Comparison of ENCODE assay signal across 8 cellular contexts in genomic region chr1:171644805-171645483, GRCh38. TPM values are rescaled to one million over a fixed set of nuclear protein-coding genes. Genes with fewer than 3 reads are reported as not detected.
A peak's percentile ranks its signal among the peaks of the same experiment; 100 is the strongest.
DNase-seq lines count a peak whose midpoint lies in the region; ATAC-seq and TF ChIP-seq lines count a peak whose summit lies in the region.

No MANE protein-coding gene starts in this region.

- DNase-seq in AG20443 (ENCODE audit: low spot score) (peak; percentile 71), Karpas-422 (peak; percentile 94), fibroblast of mammary gland (ENCODE audit: low read depth) (peak; percentile 88), nephron progenitor cell (peak; percentile 77)
- DNase-seq in activated T-cell treated with anti-CD3 and anti-CD28 coated beads, Interleukin-2, amount 50 U/mL, for 24 hours: peak; percentile 68
- DNase-seq in stimulated activated naive CD8-positive, alpha-beta T cell treated with anti-CD3 and anti-CD28 coated beads, Interleukin-15, Interleukin-2, amounts not matched to agents 100 U/mL and 50 U/mL, for 24 hours: peak; percentile 71

- no peaks in the 10 kb centered on the region for H3K27me3 Mint-ChIP-seq in activated T-cell treated with anti-CD3 and anti-CD28 coated beads, Interleukin-2, amount 50 U/mL, for 24 hours
- peaks cover 2% of the 10 kb centered on the region for H3K27me3 Mint-ChIP-seq in nephron progenitor cell (ENCODE audit: low read depth, poor library complexity)

- H3K36me3 Mint-ChIP-seq in activated T-cell treated with anti-CD3 and anti-CD28 coated beads, Interleukin-2, amount 50 U/mL, for 24 hours (ENCODE audit: low read depth): no peaks in the 10 kb centered on the region
- no peaks in the 10 kb centered on the region for H3K36me3 Mint-ChIP-seq in nephron progenitor cell (ENCODE audit: low read depth)

- H3K4me1 Mint-ChIP-seq in activated T-cell treated with anti-CD3 and anti-CD28 coated beads, Interleukin-2, amount 50 U/mL, for 24 hours (ENCODE audit: low read depth): peaks cover 8% of the 10 kb centered on the region
- peaks cover 16% of the 10 kb centered on the region for H3K4me1 Mint-ChIP-seq in nephron progenitor cell

- no peaks in the 10 kb centered on the region for H3K79me2 ChIP-seq in Karpas-422 (ENCODE audit: low read length)

- peak overlapping the region; percentile 28 for H3K4me2 ChIP-seq in Karpas-422 (ENCODE audit: low read depth, low read length, poor library complexity, severe bottlenecking)

- H3K27ac ChIP-seq in Karpas-422 (ENCODE audit: low read length): no peak overlapping the region

- no peaks in the 10 kb centered on the region for H3K36me3 ChIP-seq in Karpas-422 (ENCODE audit: insufficient read depth, low read length)

- no peak overlapping the region for H3K9ac ChIP-seq in Karpas-422 (ENCODE audit: low read length)

- H3K4me3 Mint-ChIP-seq in activated T-cell treated with anti-CD3 and anti-CD28 coated beads, Interleukin-2, amount 50 U/mL, for 24 hours: no peak overlapping the region
- no peak overlapping the region for H3K4me3 Mint-ChIP-seq in nephron progenitor cell

- H4K20me1 ChIP-seq in Karpas-422 (ENCODE audit: insufficient read depth, low read depth, low read length): no peaks in the 10 kb centered on the region

- H3K9me3 ChIP-seq in Karpas-422 (ENCODE audit: low read length): no peaks in the 10 kb centered on the region

- no peaks in the 10 kb centered on the region for H3K9me2 ChIP-seq in Karpas-422 (replicated peaks; ENCODE audit: insufficient read depth, low read length)

- TF ChIP-seq CTCF in fibroblast of mammary gland (conservative IDR thresholded peaks at IDR 0.05; ENCODE audit: control insufficient read depth, insufficient read depth, low read depth, low read length) (peak; percentile 95), nephron progenitor cell (IDR thresholded peaks at IDR 0.05) (peak; percentile 70)

- peaks cover 11% of the 10 kb centered on the region for H3K4me1 ChIP-seq in Karpas-422 (ENCODE audit: low read length)

- H3K27me3 ChIP-seq in Karpas-422 (ENCODE audit: low read length): no peaks in the 10 kb centered on the region

- no peak overlapping the region for H3K27ac Mint-ChIP-seq in activated T-cell treated with anti-CD3 and anti-CD28 coated beads, Interleukin-2, amount 50 U/mL, for 24 hours
- H3K27ac Mint-ChIP-seq in nephron progenitor cell: no peak overlapping the region

- ATAC-seq in GM19372 (IDR thresholded peaks at IDR 0.05; ENCODE audit: low read depth, unreplicated experiment): peak; percentile 64
- peak; percentile 85 for ATAC-seq in stimulated activated naive CD8-positive, alpha-beta T cell treated with anti-CD3 and anti-CD28 coated beads, Interleukin-15, Interleukin-2, amounts not matched to agents 100 U/mL and 50 U/mL, for 24 hours

- H3K4me3 ChIP-seq in Karpas-422 (ENCODE audit: low read length) (no peak overlapping the region), fibroblast of mammary gland (ENCODE audit: control insufficient read depth, low read depth, low read length) (peak overlapping the region; percentile 3)

- H3K9me3 Mint-ChIP-seq in activated T-cell treated with anti-CD3 and anti-CD28 coated beads, Interleukin-2, amount 50 U/mL, for 24 hours: no peaks in the 10 kb centered on the region
- no peaks in the 10 kb centered on the region for H3K9me3 Mint-ChIP-seq in nephron progenitor cell

- H2AFZ ChIP-seq in Karpas-422 (ENCODE audit: low read length): no peak overlapping the region

TF ChIP-seq in PFSK-1, 5 proteins besides CTCF, POLR2A, EP300 and RAD21:
- TF ChIP-seq FOXP2 (optimal IDR thresholded peaks at IDR 0.05; ENCODE audit: borderline replicate concordance, extremely low read depth, extremely low read length, insufficient read depth): peak; percentile 18
- no peak for TF ChIP-seq POLR2AphosphoS5 (IDR thresholded peaks at IDR 0.05; ENCODE audit: low read depth, low read length)

RNA-seq across cellular contexts. Expression of gene MYOC, which starts 7.5 kb away (rescaled TPM):
- total RNA-seq in Karpas-422 (2014; rRNA removed; shearing (Covaris generic); ENCODE audit: low replicate concordance): not detected in 2 replicates
- polyA plus RNA-seq in PFSK-1 (2012; ENCODE audit: insufficient read length, low read depth): not detected

RNA-seq across cellular contexts. Expression of gene MYOCOS, which starts 22.9 kb away (rescaled TPM):
- not detected in 2 replicates for total RNA-seq in Karpas-422 (2014; rRNA removed; shearing (Covaris generic); ENCODE audit: low replicate concordance)
- polyA plus RNA-seq in PFSK-1 (2012; ENCODE audit: insufficient read length, low read depth): not detected
